Comparison of ENCODE assay signal across 18 cellular contexts in the genomic region with DNA sequence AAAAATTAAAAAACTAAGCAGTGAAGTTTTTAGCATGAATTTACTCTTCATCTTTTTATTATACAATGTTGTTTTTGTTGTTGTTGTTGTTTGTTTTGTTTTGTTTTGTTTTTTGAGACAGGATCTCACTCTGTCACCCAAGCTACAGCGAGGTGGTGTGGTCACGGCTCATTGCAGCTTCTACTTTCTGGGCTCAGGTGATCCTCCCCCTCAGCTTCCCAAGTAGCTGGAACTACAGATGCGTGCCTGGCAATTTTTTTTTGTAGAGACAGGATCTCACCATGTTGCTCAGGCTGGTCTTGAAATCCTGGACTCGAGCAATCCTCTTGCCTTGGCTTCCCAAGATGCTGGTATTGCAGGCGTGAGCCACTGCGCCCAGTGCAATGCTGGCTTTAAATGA. TPM values are rescaled to one million over a fixed set of nuclear protein-coding genes. Genes with fewer than 3 reads are reported as not detected.
DNase-seq lines count a peak whose midpoint lies in the region; ATAC-seq and TF ChIP-seq lines count a peak whose summit lies in the region.
"Had no signal": no experiment of that assay in that cellular context is flagged by ENCODE, and none has a peak within 500 bp of the region (broad histone marks: within the 10 kb centered on the region; RNA-seq: fewer than 3 reads in every experiment).

No MANE protein-coding gene starts in this region.

- H4K91ac ChIP-seq in trophoblast cell (ENCODE audit: low read depth, low read length), result no peak overlapping the region

- H4K12ac ChIP-seq in trophoblast cell (ENCODE audit: low read depth, low read length), result no peak overlapping the region

- H3K27ac Mint-ChIP-seq in activated naive CD8-positive, alpha-beta T cell treated with anti-CD3 and anti-CD28 coated beads, Interleukin-2, amount 10 ng/mL, durations not matched to agents 7 days and 5 days, result no peak overlapping the region
- H3K27ac Mint-ChIP-seq in activated naive CD8-positive, alpha-beta T cell treated with anti-CD3 and anti-CD28 coated beads, Interleukin-2, amount 50 U/mL, for 24 hours, result no peak overlapping the region
- H3K27ac Mint-ChIP-seq in Caco-2 (ENCODE audit: unreplicated experiment), result no peak overlapping the region
- H3K27ac Mint-ChIP-seq: CD14-positive monocyte, GM23338 had no signal

- no peak overlapping the region for H3K27ac ChIP-seq in trophoblast cell (ENCODE audit: low read depth, low read length)

- H3K9me3 ChIP-seq in trophoblast cell (ENCODE audit: insufficient read depth, low read depth, low read length), result no peaks in the 10 kb centered on the region
- H3K9me3 ChIP-seq in Caco-2, result no peaks in the 10 kb centered on the region

- peaks cover 2% of the 10 kb centered on the region for H3K79me1 ChIP-seq in trophoblast cell (ENCODE audit: low read length)

- CTCF ChIA-PET in Caco-2 (lab: Charles Lee), result no interaction called here

- peaks cover 14 to 24% of the 10 kb centered on the region in 2 experiments for H3K4me1 ChIP-seq in trophoblast cell (ENCODE audit: control insufficient read depth in 1 of 2, insufficient read depth in 2 of 2, low read length in 2 of 2)
- H3K4me1 ChIP-seq in Caco-2, result peaks cover 3% of the 10 kb centered on the region; the same call in 1 of the 2 replicates

- intact Hi-C loops in Caco-2 (cut with micrococcal nuclease; ENCODE audit: unreplicated experiment), result no loop called here

- H3K36me3 Mint-ChIP-seq in activated naive CD8-positive, alpha-beta T cell treated with anti-CD3 and anti-CD28 coated beads, Interleukin-2, amount 10 ng/mL, durations not matched to agents 7 days and 5 days, result peaks cover 31% of the 10 kb centered on the region
- peaks cover 4% of the 10 kb centered on the region for H3K36me3 Mint-ChIP-seq in activated naive CD8-positive, alpha-beta T cell treated with anti-CD3 and anti-CD28 coated beads, Interleukin-2, amount 50 U/mL, for 24 hours (ENCODE audit: low read depth)
- H3K36me3 Mint-ChIP-seq in Caco-2 (ENCODE audit: insufficient read depth, unreplicated experiment), result peaks cover 13% of the 10 kb centered on the region
- H3K36me3 Mint-ChIP-seq: CD14-positive monocyte had no signal

- peaks cover 39% of the 10 kb centered on the region for H3K4me1 Mint-ChIP-seq in activated naive CD8-positive, alpha-beta T cell treated with anti-CD3 and anti-CD28 coated beads, Interleukin-2, amount 10 ng/mL, durations not matched to agents 7 days and 5 days
- H3K4me1 Mint-ChIP-seq in activated naive CD8-positive, alpha-beta T cell treated with anti-CD3 and anti-CD28 coated beads, Interleukin-2, amount 50 U/mL, for 24 hours, result peaks cover 56% of the 10 kb centered on the region
- peaks cover 11% of the 10 kb centered on the region for H3K4me1 Mint-ChIP-seq in Caco-2 (ENCODE audit: low read depth, unreplicated experiment)

- no peak for TF ChIP-seq CTCF in Caco-2 (IDR thresholded peaks at IDR 0.05; ENCODE audit: insufficient read depth in 1 of 2, low read depth in 1 of 2, low read length in 1 of 2, severe bottlenecking in 1 of 2, unreplicated experiment in 1 of 2)

- no peak overlapping the region for H3K14ac ChIP-seq in trophoblast cell (ENCODE audit: low read length)

- H3K4me3 Mint-ChIP-seq in activated naive CD8-positive, alpha-beta T cell treated with anti-CD3 and anti-CD28 coated beads, Interleukin-2, amount 10 ng/mL, durations not matched to agents 7 days and 5 days, result peak overlapping the region; percentile 55
- no peak overlapping the region for H3K4me3 Mint-ChIP-seq in activated naive CD8-positive, alpha-beta T cell treated with anti-CD3 and anti-CD28 coated beads, Interleukin-2, amount 50 U/mL, for 24 hours
- H3K4me3 Mint-ChIP-seq in Caco-2 (ENCODE audit: unreplicated experiment), result no peak overlapping the region
- H3K4me3 Mint-ChIP-seq: CD14-positive monocyte, GM23338 had no signal

- H2BK5ac ChIP-seq in trophoblast cell (ENCODE audit: low read depth, low read length, poor library complexity), result no peak overlapping the region

- no peak overlapping the region for H2AFZ ChIP-seq in trophoblast cell (ENCODE audit: insufficient read depth, low read length, poor library complexity)
- H2AFZ ChIP-seq: GM23338 had no signal

- no peak overlapping the region for H2BK120ac ChIP-seq in trophoblast cell (ENCODE audit: insufficient read depth, low read length, poor library complexity)

- POLR2A ChIA-PET in activated naive CD8-positive, alpha-beta T cell treated with anti-CD3 and anti-CD28 coated beads, Interleukin-2, amount 10 ng/mL, durations not matched to agents 7 days and 5 days (lab: Charles Lee), result interaction anchor here (1.5 kb wide), 1 partner anchor 11 kb away, joined by 12 read pairs; the partner anchor contains the start of gene PPFIBP1
- POLR2A ChIA-PET in Caco-2 (lab: Charles Lee), result no interaction called here

- WGBS in trophoblast cell (ENCODE audit: extremely low coverage, insufficient coverage, insufficient read length), result no CpG with 5 or more reads among the region's 6 CpGs

- H4K8ac ChIP-seq in trophoblast cell (ENCODE audit: low read depth, low read length), result no peak overlapping the region

- H3K9ac ChIP-seq in trophoblast cell (ENCODE audit: low read length), result no peak overlapping the region

- peaks cover 10% of the 10 kb centered on the region for H3K79me2 ChIP-seq in trophoblast cell (ENCODE audit: control insufficient read depth, insufficient read depth, low read length, poor library complexity)

- peak overlapping the region; percentile 61 for H3K18ac ChIP-seq in trophoblast cell (ENCODE audit: low read length)

- no peak for DNase-seq in activated naive CD8-positive, alpha-beta T cell treated with anti-CD3 and anti-CD28 coated beads, Interleukin-2, amount 10 ng/mL, durations not matched to agents 7 days and 5 days
- no peak for DNase-seq in activated naive CD8-positive, alpha-beta T cell treated with anti-CD3 and anti-CD28 coated beads, Interleukin-2, amount 50 U/mL, for 24 hours
- peak; percentile 19 for DNase-seq in NAMALWA (ENCODE audit: low spot score)
- peak in 1 of 2 donors; percentile 43 for DNase-seq in trophoblast cell
- no peak for DNase-seq in activated T-cell treated with anti-CD3 and anti-CD28 coated beads, Interleukin-2, amount 50 U/mL, for 1 hour
- no peak for DNase-seq in Caco-2
- DNase-seq: 8988T, COR-L47, DMS53, IMR-90, NCI-H1436, NCI-H2029 treated with DMSO at 0.1 percent for 48 hours, NCI-H510A, SIG-M5 had no signal

- H2BK12ac ChIP-seq in trophoblast cell (ENCODE audit: low read length), result no peak overlapping the region

- H3K27me3 ChIP-seq in trophoblast cell (ENCODE audit: insufficient read depth, low read length) (no peaks in the 10 kb centered on the region), Caco-2 (replicated peaks; ENCODE audit: control insufficient read depth, insufficient read depth, low read length) (no peaks in the 10 kb centered on the region)

- H3K4ac ChIP-seq in trophoblast cell (ENCODE audit: low read depth, low read length), result peak overlapping the region; percentile 91

- peaks cover 10 to 18% of the 10 kb centered on the region in 2 experiments for H3K36me3 ChIP-seq in trophoblast cell (ENCODE audit: control insufficient read depth in 1 of 2, insufficient read depth in 2 of 2, low read length in 2 of 2)
- H3K36me3 ChIP-seq in Caco-2 (ENCODE audit: control insufficient read depth, insufficient read depth, low read length), result no peaks in the 10 kb centered on the region; the same call in 1 of the 2 replicates

- no peaks in the 10 kb centered on the region for H3K9me3 Mint-ChIP-seq in activated naive CD8-positive, alpha-beta T cell treated with anti-CD3 and anti-CD28 coated beads, Interleukin-2, amount 10 ng/mL, durations not matched to agents 7 days and 5 days
- H3K9me3 Mint-ChIP-seq in activated naive CD8-positive, alpha-beta T cell treated with anti-CD3 and anti-CD28 coated beads, Interleukin-2, amount 50 U/mL, for 24 hours, result no peaks in the 10 kb centered on the region
- H3K9me3 Mint-ChIP-seq in Caco-2 (ENCODE audit: unreplicated experiment), result no peaks in the 10 kb centered on the region
- H3K9me3 Mint-ChIP-seq: GM23338 had no signal

- H3K4me2 ChIP-seq in trophoblast cell (ENCODE audit: low read length), result no peak overlapping the region
- H3K4me2 ChIP-seq: GM23338 had no signal

- H3K27me3 Mint-ChIP-seq in activated naive CD8-positive, alpha-beta T cell treated with anti-CD3 and anti-CD28 coated beads, Interleukin-2, amount 10 ng/mL, durations not matched to agents 7 days and 5 days, result peaks cover 8% of the 10 kb centered on the region
- H3K27me3 Mint-ChIP-seq in activated naive CD8-positive, alpha-beta T cell treated with anti-CD3 and anti-CD28 coated beads, Interleukin-2, amount 50 U/mL, for 24 hours, result peaks cover 2% of the 10 kb centered on the region
- H3K27me3 Mint-ChIP-seq in Caco-2 (ENCODE audit: insufficient read depth, unreplicated experiment), result no peaks in the 10 kb centered on the region

- no peak overlapping the region for H3K23ac ChIP-seq in trophoblast cell (ENCODE audit: low read length)

- H3K4me3 ChIP-seq in trophoblast cell (ENCODE audit: low read depth, low read length) (no peak overlapping the region), Caco-2 (ENCODE audit: low read depth, low read length) (no peak overlapping the region)
- H3K4me3 ChIP-seq: GM23338 had no signal

- ATAC-seq in activated naive CD8-positive, alpha-beta T cell treated with anti-CD3 and anti-CD28 coated beads, Interleukin-2, amount 10 ng/mL, durations not matched to agents 7 days and 5 days (ENCODE audit: low read depth), result no peak
- ATAC-seq in activated naive CD8-positive, alpha-beta T cell treated with anti-CD3 and anti-CD28 coated beads, Interleukin-2, amount 50 U/mL, for 24 hours, result no peak
- ATAC-seq in GM21723 (IDR thresholded peaks at IDR 0.05; ENCODE audit: unreplicated experiment), result peak; percentile 49
- no peak for ATAC-seq in HG03139 (IDR thresholded peaks at IDR 0.05; ENCODE audit: unreplicated experiment)
- ATAC-seq: GM23338 had no signal

- no peak overlapping the region for H2AK5ac ChIP-seq in trophoblast cell (ENCODE audit: low read length)

- no TSS peak for BruUV-seq in Caco-2 (replicated peaks; lab: Mats Ljungman, UMichigan)

RNA-seq across cellular contexts. Expression of gene PPFIBP1, which starts 11.3 kb away (rescaled TPM):
- 10 to 100 TPM; 14.6 to 18.2 TPM for total RNA-seq in activated naive CD8-positive, alpha-beta T cell treated with anti-CD3 and anti-CD28 coated beads, Interleukin-2, amount 10 ng/mL, durations not matched to agents 7 days and 5 days
- polyA plus RNA-seq in trophoblast cell (2013), result 104 and 107 TPM in 2 replicates
- total RNA-seq in Caco-2 (2022), result 109 and 134 TPM in 2 replicates
